Comparison of ENCODE assay signal across 10 cellular contexts in the genomic region with DNA sequence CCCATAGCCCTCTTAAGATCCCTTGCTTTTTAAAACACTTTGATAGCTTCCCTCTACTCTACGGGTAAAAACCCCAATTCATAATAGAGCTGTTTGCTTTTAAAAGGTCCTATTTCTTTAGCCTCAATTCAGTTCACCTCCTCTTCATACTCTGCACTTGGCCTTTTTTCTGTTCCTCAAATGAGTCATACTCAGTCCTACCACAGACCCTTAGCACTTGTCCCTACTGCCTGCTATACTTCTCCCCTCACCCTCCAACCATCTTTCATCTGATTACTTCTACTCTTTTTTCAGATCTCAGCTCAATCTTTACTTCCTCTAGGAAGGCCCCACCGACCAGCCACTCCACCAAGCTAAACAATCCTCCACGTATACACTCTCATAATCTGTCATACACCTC. TPM values are rescaled to one million over a fixed set of nuclear protein-coding genes. Genes with fewer than 3 reads are reported as not detected.
DNase-seq lines count a peak whose midpoint lies in the region; ATAC-seq and TF ChIP-seq lines count a peak whose summit lies in the region.
"Had no signal": no experiment of that assay in that cellular context is flagged by ENCODE, and none has a peak within 500 bp of the region (broad histone marks: within the 10 kb centered on the region; RNA-seq: fewer than 3 reads in every experiment).

No MANE protein-coding gene starts in this region.

- H3K4me1 ChIP-seq in ovary (ENCODE audit: insufficient read depth), result peaks cover 13% of the 10 kb centered on the region

- H3K9me3 Mint-ChIP-seq in activated T-cell treated with anti-CD3 and anti-CD28 coated beads, Interleukin-2, amount 50 U/mL, for 72 hours, result no peaks in the 10 kb centered on the region

- peaks cover 5 to 9% of the 10 kb centered on the region in 2 donors for H3K36me3 Mint-ChIP-seq in activated T-cell treated with anti-CD3 and anti-CD28 coated beads, Interleukin-2, amount 50 U/mL, for 72 hours (ENCODE audit: insufficient read depth in 2 of 2)

- intact Hi-C loops in ovary (cut with DNase I), result no loop called here

- peak overlapping the region; percentile 32 to 38 for H3K4me3 Mint-ChIP-seq in activated T-cell treated with anti-CD3 and anti-CD28 coated beads, Interleukin-2, amount 50 U/mL, for 72 hours

- H3K27ac ChIP-seq in ovary, result no peak overlapping the region
- H3K27ac ChIP-seq: spleen had no signal

- WGBS in ovary, 3 donors, result 82 to 90% (median 88%) methylated on average over 3 of the region's 3 CpGs

- peaks cover 37% of the 10 kb centered on the region for H3K4me1 Mint-ChIP-seq in activated T-cell treated with anti-CD3 and anti-CD28 coated beads, Interleukin-2, amount 50 U/mL, for 72 hours (ENCODE audit: low read depth)

- no peak overlapping the region for H3K4me3 ChIP-seq in ovary
- H3K4me3 ChIP-seq: spleen had no signal

- H3K27ac Mint-ChIP-seq in activated T-cell treated with anti-CD3 and anti-CD28 coated beads, Interleukin-2, amount 50 U/mL, for 72 hours, result peak overlapping the region; percentile 44

- TF ChIP-seq CTCF in ovary (IDR thresholded peaks at IDR 0.05), result no peak

- in situ Hi-C loops in G401 (cut with HindIII; ENCODE audit: low sequenced_read_pairs), result no loop called here

- H3K9me3 ChIP-seq in ovary, result no peaks in the 10 kb centered on the region
- H3K9me3 ChIP-seq: spleen had no signal

- no peak for TF ChIP-seq EP300 in ovary (IDR thresholded peaks at IDR 0.05)

- no peaks in the 10 kb centered on the region for H3K27me3 Mint-ChIP-seq in activated T-cell treated with anti-CD3 and anti-CD28 coated beads, Interleukin-2, amount 50 U/mL, for 72 hours (ENCODE audit: low read depth)

- ATAC-seq in GM18498 (IDR thresholded peaks at IDR 0.05; ENCODE audit: unreplicated experiment) (peak; percentile 59), GM21447 (IDR thresholded peaks at IDR 0.05; ENCODE audit: unreplicated experiment) (peak; percentile 66), HG03442 (IDR thresholded peaks at IDR 0.05; ENCODE audit: unreplicated experiment) (peak; percentile 71)
- ATAC-seq in activated T-cell treated with anti-CD3 and anti-CD28 coated beads, Interleukin-2, amount 50 U/mL, for 72 hours (replicated peaks in 1 of 2), result no peak

- no peak for DNase-seq in activated T-cell treated with anti-CD3 and anti-CD28 coated beads, Interleukin-2, amount 50 U/mL, for 72 hours
- no peak for DNase-seq in islet precursor cell
- no peak for DNase-seq in G401 (ENCODE audit: low spot score)
- DNase-seq in ovary, result no peak
- no peak for DNase-seq in stimulated activated CD4-positive, alpha-beta T cell treated with anti-CD3 and anti-CD28 coated beads, Interleukin-2, amount 100 ng/mL, for 24 hours
- DNase-seq: NCI-H524, spleen had no signal

- no peak for TF ChIP-seq POLR2A in ovary (IDR thresholded peaks at IDR 0.05)

- H3K36me3 ChIP-seq in ovary, result no peaks in the 10 kb centered on the region

- H3K27me3 ChIP-seq in ovary, result no peaks in the 10 kb centered on the region
- H3K27me3 ChIP-seq: spleen had no signal

RNA-seq across cellular contexts. Expression of gene HDAC3, which starts 2.5 kb away (rescaled TPM):
- 10 to 100 TPM; 64.1 to 69.2 TPM for total RNA-seq in activated T-cell treated with anti-CD3 and anti-CD28 coated beads, Interleukin-2, amount 50 U/mL, for 72 hours
- 105 and 117 TPM in 2 replicates for total RNA-seq in G401 (2014; rRNA removed; shearing (Covaris generic))
- 10 to 100 TPM; 34.2 to 55.6 (median 49.4) TPM for total RNA-seq in ovary
- 10 to 100 TPM; 43.3 to 73.8 TPM for polyA plus RNA-seq in ovary

RNA-seq across cellular contexts. Expression of gene RELL2, which starts 2.6 kb away (rescaled TPM):
- total RNA-seq in activated T-cell treated with anti-CD3 and anti-CD28 coated beads, Interleukin-2, amount 50 U/mL, for 72 hours, result 10 to 100 TPM; 14.6 to 19.5 TPM
- 9.9 and 21.2 TPM in 2 replicates for total RNA-seq in G401 (2014; rRNA removed; shearing (Covaris generic))
- total RNA-seq in ovary, result 1 to 10 TPM in 5 of 7 donors, under 1 TPM in 2; 0.58 to 3.0 (median 1.5) TPM
- 1 to 10 TPM in 1 of 2 donors, not detected in 1; 1.9 TPM for polyA plus RNA-seq in ovary

RNA-seq across cellular contexts. Expression of gene DIAPH1, which starts 15.4 kb away (rescaled TPM):
- total RNA-seq in activated T-cell treated with anti-CD3 and anti-CD28 coated beads, Interleukin-2, amount 50 U/mL, for 72 hours, result 100 to 1,000 TPM; 162 to 165 TPM
- 23.5 and 34.0 TPM in 2 replicates for total RNA-seq in G401 (2014; rRNA removed; shearing (Covaris generic))
- total RNA-seq in ovary, result 10 to 100 TPM; 28.0 to 51.0 (median 44.0) TPM
- 10 to 100 TPM; 21.2 to 45.6 TPM for polyA plus RNA-seq in ovary

RNA-seq across cellular contexts. Expression of gene FCHSD1, which starts 17.1 kb away (rescaled TPM):
- total RNA-seq in activated T-cell treated with anti-CD3 and anti-CD28 coated beads, Interleukin-2, amount 50 U/mL, for 72 hours, result 10 to 100 TPM; 54.1 to 61.1 TPM
- 8.8 and 17.7 TPM in 2 replicates for total RNA-seq in G401 (2014; rRNA removed; shearing (Covaris generic))
- total RNA-seq in ovary, result 10 to 100 TPM; 21.1 to 35.2 (median 25.0) TPM
- polyA plus RNA-seq in ovary, result 10 to 100 TPM; 10.4 to 21.8 TPM

RNA-seq across cellular contexts. Expression of gene ARAP3, which starts 47.9 kb away (rescaled TPM):
- 1 to 10 TPM; 3.2 to 4.1 TPM for total RNA-seq in activated T-cell treated with anti-CD3 and anti-CD28 coated beads, Interleukin-2, amount 50 U/mL, for 72 hours
- total RNA-seq in G401 (2014; rRNA removed; shearing (Covaris generic)), result not detected in 2 replicates
- total RNA-seq in ovary, result 10 to 100 TPM in 1 of 7 donors, 1 to 10 TPM in 6; 3.5 to 11.2 (median 9.3) TPM
- polyA plus RNA-seq in ovary, result 1 to 10 TPM; 6.1 to 6.8 TPM

Comparison
In these comparisons a context has a peak if more than half of its experiments do, and no peak if none do; other contexts are left out.
1. ATAC-seq: peak in GM18498 (single experiment), GM21447 (single experiment) and HG03442 (single experiment); none in activated T-cell treated with anti-CD3 and anti-CD28 coated beads, Interleukin-2, amount 50 U/mL, for 72 hours (0 of 2).